In genomic region chr19:45886427-45887310, GRCh38 we compare ENCODE assay signal across 8 cellular contexts. TPM values are rescaled to one million over a fixed set of nuclear protein-coding genes. Genes with fewer than 3 reads are reported as not detected.
DNase-seq lines count a peak whose midpoint lies in the region; ATAC-seq and TF ChIP-seq lines count a peak whose summit lies in the region.

No MANE protein-coding gene starts in this region.

- peak overlapping the region; percentile 89 for H3K27ac ChIP-seq in colonic mucosa

- peak; percentile 50 for TF ChIP-seq POLR2A in GM19193 (IDR thresholded peaks at IDR 0.05; ENCODE audit: extremely low read depth, insufficient read depth, insufficient read length)

- peaks cover 21% of the 10 kb centered on the region for H3K4me1 ChIP-seq in colonic mucosa

- H3K9ac ChIP-seq in colonic mucosa (ENCODE audit: low read depth in 2 of 2, low read length in 2 of 2): peak overlapping the region; percentile 76 to 89

- no peaks in the 10 kb centered on the region for H3K9me3 ChIP-seq in colonic mucosa

- no peak for TF ChIP-seq CTCF in colonic mucosa (IDR thresholded peaks at IDR 0.05)

- no peaks in the 10 kb centered on the region for H3K27me3 ChIP-seq in colonic mucosa

- peak; percentile 94 for DNase-seq in AG20443 (ENCODE audit: low spot score)
- DNase-seq in NCI-H524 treated with DMSO at 0.1 percent for 48 hours (lab: John Stamatoyannopoulos, UW): peak; percentile 54
- peak; percentile 94 for DNase-seq in activated CD4-positive, alpha-beta T cell treated with anti-CD3 and anti-CD28 coated beads for 48 hours
- peak; percentile 95 for DNase-seq in colonic mucosa
- DNase-seq in left colon: peak; percentile 91 to 92
- DNase-seq in stimulated activated CD4-positive, alpha-beta T cell treated with anti-CD3 and anti-CD28 coated beads, Interleukin-1b, Interleukin-23, amount 100 ng/mL, for 24 hours (ENCODE audit: low read depth in 4 of 4, low spot score in 1 of 4): peak; percentile 65 to 83 (median 74)

- H3K4me3 ChIP-seq in colonic mucosa: peak overlapping the region; percentile 89

- no peaks in the 10 kb centered on the region for H3K36me3 ChIP-seq in colonic mucosa

- ATAC-seq in HG03439 (IDR thresholded peaks at IDR 0.05; ENCODE audit: unreplicated experiment) (peak; percentile 38), left colon (peak; percentile 60)

- intact Hi-C loops in colonic mucosa (cut with DNase I): loop anchor here (10.0 kb wide), 1 partner anchor 72 kb away; the partner anchor contains the start of gene RSPH6A
- intact Hi-C loops in left colon (cut with DNase I, micrococcal nuclease): no loop called here

RNA-seq across cellular contexts. Expression of gene IRF2BP1, which starts 0.7 kb away (rescaled TPM):
- 10 to 100 TPM; 20.3 to 29.7 TPM for total RNA-seq in colonic mucosa
- 10 to 100 TPM; 22.8 to 25.0 TPM for total RNA-seq in left colon

RNA-seq across cellular contexts. Expression of gene MYPOP, which starts 15.7 kb away (rescaled TPM):
- total RNA-seq in colonic mucosa: 1 to 10 TPM; 8.9 to 9.0 TPM
- 10 to 100 TPM; 10.4 to 11.9 TPM for total RNA-seq in left colon

RNA-seq across cellular contexts. Expression of gene FOXA3, which starts 22.5 kb away (rescaled TPM):
- total RNA-seq in colonic mucosa: 10 to 100 TPM; 48.5 to 55.9 TPM
- 10 to 100 TPM; 31.5 to 53.7 TPM for total RNA-seq in left colon

RNA-seq across cellular contexts. Expression of gene SYMPK, which starts 23.7 kb away (rescaled TPM):
- total RNA-seq in colonic mucosa (100 to 1,000 TPM in 1 of 2 donors, 10 to 100 TPM in 1; 55.7 to 101 TPM), left colon (10 to 100 TPM; 53.8 to 62.7 TPM)

RNA-seq across cellular contexts. Expression of gene NANOS2, which starts 27.9 kb away (rescaled TPM):
- total RNA-seq in colonic mucosa: not detected
- not detected for total RNA-seq in left colon

Comparison
In these comparisons a context has a peak if more than half of its experiments do, and no peak if none do; other contexts are left out.
1. Peak in every context shown above with its lines: DNase-seq, ATAC-seq, H3K4me3 ChIP-seq and H3K27ac ChIP-seq.